ENCODE assay signal across 18 cellular contexts in the genomic region with DNA sequence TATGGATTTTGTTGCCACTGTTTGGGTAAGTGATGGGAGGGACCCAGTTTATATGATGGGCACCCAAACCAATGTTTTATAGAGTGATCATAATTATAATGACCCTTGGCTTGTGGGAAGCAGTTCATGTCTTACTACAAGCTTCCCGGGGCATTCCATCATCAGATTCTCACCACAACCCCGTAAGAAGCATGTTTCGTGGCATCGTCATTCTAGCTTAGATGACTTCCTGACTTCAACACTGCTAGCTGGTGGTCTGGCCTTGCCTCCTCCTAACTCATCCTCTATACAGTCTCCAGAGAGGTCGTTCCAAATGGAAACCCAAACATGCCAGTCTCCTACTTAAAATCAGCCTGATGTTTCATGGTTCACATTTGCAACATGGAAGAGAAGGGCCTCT.
DNase-seq lines count a peak whose midpoint lies in the region; ATAC-seq, FAIRE-seq and TF ChIP-seq lines count a peak whose summit lies in the region.
"Had no signal": no experiment of that assay in that cellular context is flagged by ENCODE, and none has a peak within 500 bp of the region (broad histone marks: within the 10 kb centered on the region; RNA-seq: fewer than 3 reads in every experiment).

No MANE protein-coding gene starts in this region.

- no peak overlapping the region for H2AFZ ChIP-seq in GM23248
- no peak overlapping the region for H2AFZ ChIP-seq in astrocyte (ENCODE audit: low read depth, low read length)

- H3K4me1 ChIP-seq in GM23248 (ENCODE audit: insufficient read depth) (peaks cover 32% of the 10 kb centered on the region), astrocyte (ENCODE audit: insufficient read depth, low read length) (peaks cover 43% of the 10 kb centered on the region), spleen (peaks cover 0 to 7% (median 1%) of the 10 kb centered on the region in 6 donors)
- H3K4me1 ChIP-seq: A549, SJCRH30 had no signal

- H3K9me3 ChIP-seq in GM23248 (ENCODE audit: low read depth) = no peaks in the 10 kb centered on the region
- H3K9me3 ChIP-seq in astrocyte (ENCODE audit: insufficient read depth, low read depth, low read length) = no peaks in the 10 kb centered on the region
- no peaks in the 10 kb centered on the region for H3K9me3 ChIP-seq in spleen
- H3K9me3 ChIP-seq: A549, SJCRH30 had no signal

- no peak overlapping the region for H3K4me3 ChIP-seq in AG04449 (ENCODE audit: low read depth, low read length)
- no peak overlapping the region for H3K4me3 ChIP-seq in GM23248
- H3K4me3 ChIP-seq in astrocyte (ENCODE audit: insufficient read depth, low read depth, low read length) = peak overlapping the region; percentile 1
- H3K4me3 ChIP-seq in spleen = no peak overlapping the region
- H3K4me3 ChIP-seq: A549, SJCRH30 had no signal

- in situ Hi-C loops in GM23248 (cut with MboI) = no loop called here

- H4K20me1 ChIP-seq in GM23248 (ENCODE audit: insufficient read depth) = no peaks in the 10 kb centered on the region
- no peaks in the 10 kb centered on the region for H4K20me1 ChIP-seq in astrocyte (ENCODE audit: insufficient read depth, low read length)

- peak overlapping the region; percentile 26 for H3K4me2 ChIP-seq in GM23248 (ENCODE audit: unreplicated experiment)
- peak overlapping the region; percentile 82 for H3K4me2 ChIP-seq in astrocyte (ENCODE audit: low read length)
- H3K4me2 ChIP-seq: A549 had no signal

- no peaks in the 10 kb centered on the region for H3K9me3 Mint-ChIP-seq in astrocyte (ENCODE audit: unreplicated experiment)
- H3K9me3 Mint-ChIP-seq: activated CD4-positive, alpha-beta T cell treated with anti-CD3 and anti-CD28 coated beads, Interleukin-2, amount 10 ng/mL, durations not matched to agents 24 days and 14 days; activated naive CD4-positive, alpha-beta T cell treated with anti-CD3 and anti-CD28 coated beads, Interleukin-2, amount 50 U/mL, for 72 hours; stimulated activated naive B cell treated with anti-CD40 and anti-IgM and Interleukin-4, amounts not matched to agents 10 μg/mL and 1 μg/mL and 100 μg/mL, for 72 hours had no signal

- peak; percentile 95 for FAIRE-seq in astrocyte (lab: Jason Lieb, UNC)
- FAIRE-seq: A549, islet of Langerhans had no signal

- TF ChIP-seq CTCF in AG04449 (IDR thresholded peaks at IDR 0.05; ENCODE audit: insufficient read depth, low read length, missing control alignments) = no peak
- no peak for TF ChIP-seq CTCF in astrocyte (IDR thresholded peaks at IDR 0.05; ENCODE audit: insufficient read depth, low read depth, low read length)
- no peak for TF ChIP-seq CTCF in spleen (IDR thresholded peaks at IDR 0.05 in 8 of 11, conservative IDR thresholded peaks at IDR 0.05 in 3 of 11)

- CTCF ChIA-PET in AG04449 (lab: Yijun Ruan, JAX) = interaction anchor here (2.0 kb wide), 1 partner anchor 24 kb away, joined by 11 read pairs; no protein-coding TSS in a partner anchor

- peak overlapping the region; percentile 99 for H3K27ac Mint-ChIP-seq in astrocyte (ENCODE audit: unreplicated experiment)
- H3K27ac Mint-ChIP-seq: activated CD4-positive, alpha-beta T cell treated with anti-CD3 and anti-CD28 coated beads, Interleukin-2, amount 10 ng/mL, durations not matched to agents 24 days and 14 days; activated naive CD4-positive, alpha-beta T cell treated with anti-CD3 and anti-CD28 coated beads, Interleukin-2, amount 50 U/mL, for 72 hours; stimulated activated naive B cell treated with anti-CD40 and anti-IgM and Interleukin-4, amounts not matched to agents 10 μg/mL and 1 μg/mL and 100 μg/mL, for 72 hours had no signal

- no peaks in the 10 kb centered on the region for H3K27me3 Mint-ChIP-seq in astrocyte (ENCODE audit: low read depth, unreplicated experiment)
- H3K27me3 Mint-ChIP-seq: activated CD4-positive, alpha-beta T cell treated with anti-CD3 and anti-CD28 coated beads, Interleukin-2, amount 10 ng/mL, durations not matched to agents 24 days and 14 days had no signal

- H3K36me3 ChIP-seq in GM23248 (ENCODE audit: low read depth) (no peaks in the 10 kb centered on the region), astrocyte (ENCODE audit: insufficient read depth, low read length) (no peaks in the 10 kb centered on the region), spleen (no peaks in the 10 kb centered on the region)
- H3K36me3 ChIP-seq: SJCRH30 had no signal

- peak overlapping the region; percentile 79 for H3K4me3 Mint-ChIP-seq in astrocyte (ENCODE audit: unreplicated experiment)
- H3K4me3 Mint-ChIP-seq: activated CD4-positive, alpha-beta T cell treated with anti-CD3 and anti-CD28 coated beads, Interleukin-2, amount 10 ng/mL, durations not matched to agents 24 days and 14 days; stimulated activated naive B cell treated with anti-CD40 and anti-IgM and Interleukin-4, amounts not matched to agents 10 μg/mL and 1 μg/mL and 100 μg/mL, for 72 hours had no signal

- H3K79me2 ChIP-seq in GM23248 (ENCODE audit: insufficient read depth) (no peaks in the 10 kb centered on the region), astrocyte (ENCODE audit: insufficient read depth, low read length) (no peaks in the 10 kb centered on the region)

- peaks cover 31% of the 10 kb centered on the region for H3K4me1 Mint-ChIP-seq in astrocyte (ENCODE audit: low read depth, unreplicated experiment)

- H3K27ac ChIP-seq in GM23248 (0 out of 2 replicates have a peak overlapping the region, but pooled peaks have one; percentile 55), astrocyte (ENCODE audit: low read depth, low read length) (peak overlapping the region; percentile 81), spleen (no peak overlapping the region)
- H3K27ac ChIP-seq: A549, SJCRH30 had no signal

- H3K36me3 Mint-ChIP-seq in astrocyte (ENCODE audit: low read depth, unreplicated experiment) = peaks cover 1% of the 10 kb centered on the region
- H3K36me3 Mint-ChIP-seq: activated naive CD4-positive, alpha-beta T cell treated with anti-CD3 and anti-CD28 coated beads, Interleukin-2, amount 50 U/mL, for 72 hours; stimulated activated naive B cell treated with anti-CD40 and anti-IgM and Interleukin-4, amounts not matched to agents 10 μg/mL and 1 μg/mL and 100 μg/mL, for 72 hours had no signal

- intact Hi-C loops in spleen (cut with DNase I; ENCODE audit: low total_unique reads) (no loop called here), head of caudate nucleus (cut with DNase I) (no loop called here)

- peaks cover 24% of the 10 kb centered on the region for H3F3A ChIP-seq in GM23248 (ENCODE audit: insufficient read depth)

- H3K9me2 ChIP-seq in GM23248 (ENCODE audit: insufficient read depth) = no peaks in the 10 kb centered on the region

- POLR2A ChIA-PET in AG04449 (lab: Yijun Ruan, JAX) = interaction anchor here (0.8 kb wide), 1 partner anchor 193 kb away, joined by 4 read pairs; no protein-coding TSS in a partner anchor

- no peak for TF ChIP-seq POLR2A in spleen (IDR thresholded peaks at IDR 0.05)

- H3K9ac ChIP-seq in GM23248 = no peak overlapping the region
- H3K9ac ChIP-seq in astrocyte (ENCODE audit: low read length) = peak overlapping the region; percentile 77

- peaks cover 22% of the 10 kb centered on the region for H3K27me3 ChIP-seq in GM23248 (replicated peaks; ENCODE audit: insufficient read depth)
- peaks cover 18% of the 10 kb centered on the region for H3K27me3 ChIP-seq in astrocyte (ENCODE audit: insufficient read depth, low read length)
- peaks cover 0 to 34% (median 6%) of the 10 kb centered on the region in 7 donors for H3K27me3 ChIP-seq in spleen (replicated peaks in 1 of 7)
- H3K27me3 ChIP-seq: SJCRH30 had no signal

- no peak for ATAC-seq in GM21515 (IDR thresholded peaks at IDR 0.05; ENCODE audit: unreplicated experiment)
- ATAC-seq: A549; activated naive CD4-positive, alpha-beta T cell treated with anti-CD3 and anti-CD28 coated beads, Interleukin-2, amount 50 U/mL, for 72 hours; stimulated activated naive B cell treated with anti-CD40 and anti-IgM and Interleukin-4, amounts not matched to agents 10 μg/mL and 1 μg/mL and 100 μg/mL, for 72 hours had no signal

- 66 to 68% methylated on average over 5 of the region's 5 CpGs for WGBS in GM23248 (ENCODE audit: low coverage in 1 of 2, low lambda C conversion rate in 2 of 2, missing lambda C conversion rate in 2 of 2), 2 experiments
- 82 to 91% (median 86%) methylated on average over 5 of the region's 5 CpGs for WGBS in spleen, 5 donors

- DNase-seq in AG04449 (ENCODE audit: low read depth, low spot score) (peak; percentile 93), GM23248 (peak; percentile 81), astrocyte (ENCODE audit: low read depth) (peak; percentile 96), hepatic stellate cell (ENCODE audit: low spot score) (peak; percentile 59), spleen (no peak), head of caudate nucleus (no peak)
- no peak for DNase-seq in activated CD4-positive, alpha-beta T cell treated with anti-CD3 and anti-CD28 coated beads for 48 hours
- DNase-seq: activated CD4-positive, alpha-beta T cell treated with anti-CD3 and anti-CD28 coated beads, Interleukin-2, amount 10 ng/mL, durations not matched to agents 24 days and 14 days; glutamatergic neuron; NCI-H1694; nucleus accumbens; SJCRH30; stimulated activated naive B cell treated with anti-CD40 and anti-IgM and Interleukin-4, amounts not matched to agents 10 μg/mL and 1 μg/mL and 100 μg/mL, for 72 hours; T-helper 9 cell had no signal

Comparison
In these comparisons a context has a peak if more than half of its experiments do, and no peak if none do; other contexts are left out.
1. DNase-seq: peak in AG04449 (single experiment), GM23248 (single experiment), astrocyte (single experiment) and hepatic stellate cell (single experiment); none in spleen (single experiment), activated CD4-positive, alpha-beta T cell treated with anti-CD3 and anti-CD28 coated beads for 48 hours (single experiment) and head of caudate nucleus (0 of 42).
2. H3K27ac ChIP-seq: peak in GM23248 (single experiment) and astrocyte (single experiment); none in spleen (0 of 8).